Comparison of ENCODE assay signal across 34 cellular contexts in genomic region chr7:153398370-153398769, GRCh38.
"Had no signal": no experiment of that assay in that cellular context is flagged by ENCODE, and none has a peak within 500 bp of the region (broad histone marks: within the 10 kb centered on the region; RNA-seq: fewer than 3 reads in every experiment).

No MANE protein-coding gene starts in this region.

- DNase-seq: Karpas-422, Kasumi-1, MG63, MM.1S, MV-4-11, NCI-H1048, NCI-H1092, NCI-H1092 treated with DMSO at 0.1 percent for 48 hours, NCI-H1105, NCI-H1105 treated with DMSO at 0.1 percent for 48 hours, NCI-H1417, NCI-H1417 treated with DMSO at 0.1 percent for 48 hours, NCI-H1436, NCI-H1436 treated with DMSO at 0.1 percent for 48 hours, NCI-H146, NCI-H1694, NCI-H1694 treated with DMSO at 0.1 percent for 48 hours, NCI-H187, NCI-H187 treated with DMSO at 0.1 percent for 48 hours, NCI-H1930, NCI-H2029, NCI-H2029 treated with DMSO at 0.1 percent for 48 hours, NCI-H2081, NCI-H2081 treated with DMSO at 0.1 percent for 48 hours, NCI-H2107, NCI-H2171, NCI-H2171 treated with DMSO at 0.1 percent for 48 hours, NCI-H2227 treated with DMSO at 0.1 percent for 48 hours, NCI-H226, NCI-H345, NCI-H446, NCI-H446 treated with DMSO at 0.1 percent for 48 hours, NCI-H510A, NCI-H510A treated with DMSO at 0.1 percent for 48 hours had no signal

- H3K36me3 ChIP-seq: MG63 had no signal

- H3K27me3 ChIP-seq: MG63 had no signal

- H3K4me3 ChIP-seq: MG63 had no signal

- H3K9me3 ChIP-seq: MG63 had no signal
